Comparison of ENCODE assay signal across 19 cellular contexts in the genomic region with DNA sequence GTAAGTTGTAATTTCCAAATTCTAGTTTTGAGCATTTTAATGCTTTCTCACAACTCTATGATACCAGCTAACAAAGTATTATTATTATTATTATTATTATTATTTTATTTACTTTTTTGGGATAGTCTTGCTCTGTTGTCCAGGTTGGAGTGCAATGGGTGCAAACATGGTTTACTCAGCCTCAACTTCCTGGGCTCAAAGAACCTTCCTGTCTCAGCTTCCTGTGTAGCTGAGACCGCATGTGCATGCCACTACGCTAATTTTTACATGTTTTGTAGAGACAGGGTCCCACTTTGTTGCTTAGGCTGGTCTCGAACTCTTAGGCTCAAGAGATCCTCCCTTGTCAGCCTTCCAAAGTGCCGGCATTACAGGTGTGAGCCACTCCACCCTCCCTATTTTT. TPM values are rescaled to one million over a fixed set of nuclear protein-coding genes. Genes with fewer than 3 reads are reported as not detected.
DNase-seq lines count a peak whose midpoint lies in the region; ATAC-seq and TF ChIP-seq lines count a peak whose summit lies in the region.
"Had no signal": no experiment of that assay in that cellular context is flagged by ENCODE, and none has a peak within 500 bp of the region (broad histone marks: within the 10 kb centered on the region; RNA-seq: fewer than 3 reads in every experiment).

No MANE protein-coding gene starts in this region.

- no peak for ATAC-seq in WTC11
- ATAC-seq in natural killer cell = peak in 1 of 3 donors; percentile 34
- ATAC-seq in left cardiac atrium = no peak

- CTCF ChIA-PET in WTC11 (lab: Charles Lee) = no interaction called here

- no peak overlapping the region for H3K4me3 ChIP-seq in tibial artery
- H3K4me3 ChIP-seq: BLaER1, GM23248 had no signal

- H3K27me3 Mint-ChIP-seq in activated T-cell treated with anti-CD3 and anti-CD28 coated beads, Interleukin-2, amount 50 U/mL, for 24 hours = no peaks in the 10 kb centered on the region
- no peaks in the 10 kb centered on the region for H3K27me3 Mint-ChIP-seq in WTC11 (ENCODE audit: low read depth)
- no peaks in the 10 kb centered on the region for H3K27me3 Mint-ChIP-seq in natural killer cell (ENCODE audit: low read depth in 2 of 2)
- H3K27me3 Mint-ChIP-seq: B cell; CD4-positive, alpha-beta T cell; CD8-positive, alpha-beta memory T cell had no signal

- DNase-seq in activated T-cell treated with anti-CD3 and anti-CD28 coated beads, Interleukin-2, amount 50 U/mL, for 24 hours = no peak
- no peak for DNase-seq in activated T-cell treated with anti-CD3 and anti-CD28 coated beads, Interleukin-2, amount 50 U/mL, for 1 hour
- no peak for DNase-seq in WTC11 (ENCODE audit: low spot score)
- DNase-seq in natural killer cell = no peak
- no peak for DNase-seq in left cardiac atrium
- no peak for DNase-seq in CD1c-positive myeloid dendritic cell (ENCODE audit: extremely low spot score)
- DNase-seq in tibial artery = no peak
- DNase-seq: CD4-positive, alpha-beta T cell; CD8-positive, alpha-beta memory T cell; DMS 273 treated with DMSO at 0.1 percent for 48 hours; DMS79; GF-D8; GM23248; H7; HCEC 1CT had no signal

- TF ChIP-seq CTCF in WTC11 (IDR thresholded peaks at IDR 0.05) (no peak), natural killer cell (IDR thresholded peaks at IDR 0.05) (no peak), tibial artery (IDR thresholded peaks at IDR 0.05) (no peak)

- no peaks in the 10 kb centered on the region for H3K9me3 ChIP-seq in tibial artery
- H3K9me3 ChIP-seq: BLaER1 had no signal

- peaks cover 2% of the 10 kb centered on the region for H3K9me3 Mint-ChIP-seq in activated T-cell treated with anti-CD3 and anti-CD28 coated beads, Interleukin-2, amount 50 U/mL, for 24 hours
- H3K9me3 Mint-ChIP-seq in WTC11 (no peaks in the 10 kb centered on the region), natural killer cell (peaks cover 0 to 2% of the 10 kb centered on the region in 2 donors)
- H3K9me3 Mint-ChIP-seq: CD8-positive, alpha-beta memory T cell had no signal

- H3K36me3 ChIP-seq in tibial artery = peaks cover 4 to 25% (median 12%) of the 10 kb centered on the region in 3 donors

- H3K27me3 ChIP-seq in tibial artery = no peaks in the 10 kb centered on the region
- H3K27me3 ChIP-seq: BLaER1 had no signal

- peaks cover 73% of the 10 kb centered on the region for H3K36me3 Mint-ChIP-seq in activated T-cell treated with anti-CD3 and anti-CD28 coated beads, Interleukin-2, amount 50 U/mL, for 24 hours (ENCODE audit: low read depth)
- H3K36me3 Mint-ChIP-seq in WTC11 (peaks cover 7% of the 10 kb centered on the region), natural killer cell (no peaks in the 10 kb centered on the region)

- POLR2A ChIA-PET in WTC11 (lab: Charles Lee) = no interaction called here

- peaks cover 45% of the 10 kb centered on the region for H3K4me1 Mint-ChIP-seq in activated T-cell treated with anti-CD3 and anti-CD28 coated beads, Interleukin-2, amount 50 U/mL, for 24 hours (ENCODE audit: low read depth)
- no peaks in the 10 kb centered on the region for H3K4me1 Mint-ChIP-seq in WTC11
- peaks cover 42 to 49% of the 10 kb centered on the region in 2 donors for H3K4me1 Mint-ChIP-seq in natural killer cell
- H3K4me1 Mint-ChIP-seq: B cell had no signal

- H3K27ac ChIP-seq in tibial artery = no peak overlapping the region
- H3K27ac ChIP-seq: 22Rv1, BLaER1, C4-2B, GM23248 had no signal

- peak overlapping the region; percentile 37 for H3K27ac Mint-ChIP-seq in activated T-cell treated with anti-CD3 and anti-CD28 coated beads, Interleukin-2, amount 50 U/mL, for 24 hours
- no peak overlapping the region for H3K27ac Mint-ChIP-seq in WTC11
- peak overlapping the region in 1 of 2 donors; percentile 45 for H3K27ac Mint-ChIP-seq in natural killer cell
- H3K27ac Mint-ChIP-seq: B cell; CD4-positive, alpha-beta T cell had no signal

- H3K4me1 ChIP-seq in tibial artery = no peaks in the 10 kb centered on the region
- H3K4me1 ChIP-seq: BLaER1 had no signal

- intact Hi-C loops in natural killer cell (cut with micrococcal nuclease) = no loop called here
- intact Hi-C loops in left cardiac atrium (cut with DNase I) = no loop called here
- intact Hi-C loops in tibial artery (cut with DNase I; ENCODE audit: low total_unique reads) = no loop called here

- H3K4me3 Mint-ChIP-seq in activated T-cell treated with anti-CD3 and anti-CD28 coated beads, Interleukin-2, amount 50 U/mL, for 24 hours = no peak overlapping the region
- H3K4me3 Mint-ChIP-seq in WTC11 = no peak overlapping the region
- H3K4me3 Mint-ChIP-seq in natural killer cell = peak overlapping the region; percentile 67
- H3K4me3 Mint-ChIP-seq: B cell; CD4-positive, alpha-beta T cell; CD8-positive, alpha-beta memory T cell had no signal

TF ChIP-seq in WTC11, 78 proteins besides CTCF, POLR2A, EP300 and RAD21:
- TF ChIP-seq, protein P1, sequence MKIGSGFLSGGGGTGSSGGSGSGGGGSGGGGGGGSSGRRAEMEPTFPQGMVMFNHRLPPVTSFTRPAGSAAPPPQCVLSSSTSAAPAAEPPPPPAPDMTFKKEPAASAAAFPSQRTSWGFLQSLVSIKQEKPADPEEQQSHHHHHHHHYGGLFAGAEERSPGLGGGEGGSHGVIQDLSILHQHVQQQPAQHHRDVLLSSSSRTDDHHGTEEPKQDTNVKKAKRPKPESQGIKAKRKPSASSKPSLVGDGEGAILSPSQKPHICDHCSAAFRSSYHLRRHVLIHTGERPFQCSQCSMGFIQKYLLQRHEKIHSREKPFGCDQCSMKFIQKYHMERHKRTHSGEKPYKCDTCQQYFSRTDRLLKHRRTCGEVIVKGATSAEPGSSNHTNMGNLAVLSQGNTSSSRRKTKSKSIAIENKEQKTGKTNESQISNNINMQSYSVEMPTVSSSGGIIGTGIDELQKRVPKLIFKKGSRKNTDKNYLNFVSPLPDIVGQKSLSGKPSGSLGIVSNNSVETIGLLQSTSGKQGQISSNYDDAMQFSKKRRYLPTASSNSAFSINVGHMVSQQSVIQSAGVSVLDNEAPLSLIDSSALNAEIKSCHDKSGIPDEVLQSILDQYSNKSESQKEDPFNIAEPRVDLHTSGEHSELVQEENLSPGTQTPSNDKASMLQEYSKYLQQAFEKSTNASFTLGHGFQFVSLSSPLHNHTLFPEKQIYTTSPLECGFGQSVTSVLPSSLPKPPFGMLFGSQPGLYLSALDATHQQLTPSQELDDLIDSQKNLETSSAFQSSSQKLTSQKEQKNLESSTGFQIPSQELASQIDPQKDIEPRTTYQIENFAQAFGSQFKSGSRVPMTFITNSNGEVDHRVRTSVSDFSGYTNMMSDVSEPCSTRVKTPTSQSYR (CRISPR knock-in tag; IDR thresholded peaks at IDR 0.05) = no peak
- TF ChIP-seq FOXK1 (CRISPR knock-in tag; IDR thresholded peaks at IDR 0.05) = no peak
- 0 out of 2 replicates have a peak, but pooled peaks have one; percentile 7 for TF ChIP-seq HMGA2 (CRISPR knock-in tag; IDR thresholded peaks at IDR 0.05)
- TF ChIP-seq GRHL2 (CRISPR knock-in tag; IDR thresholded peaks at IDR 0.05; ENCODE audit: insufficient replicate concordance, severe bottlenecking) = no peak
- TF ChIP-seq SP1 (CRISPR knock-in tag; conservative IDR thresholded peaks at IDR 0.05) = no peak

RNA-seq across cellular contexts. Expression of a gene that starts 27.0 kb away (rescaled TPM):
- 0.37 to 0.44 TPM (median 0.44 TPM) in 3 replicates for total RNA-seq in WTC11 (2021)
- 10 to 100 TPM; 17.6 to 29.5 (median 21.2) TPM for total RNA-seq in natural killer cell
- total RNA-seq in left cardiac atrium = 1 to 10 TPM; 2.0 to 2.2 TPM

Comparison
In these comparisons a context has a peak if more than half of its experiments do, and no peak if none do; other contexts are left out.
1. RNA of a gene that starts 27.0 kb away (total RNA-seq): 17.6 to 29.5 TPM in natural killer cell; 2.0 to 2.2 TPM in left cardiac atrium and 0.37 to 0.44 TPM in WTC11; every median in the first group is over 4 times any median in the second.